Comparison of ENCODE assay signal across 10 cellular contexts in genomic region chr10:75547391-75548298, GRCh38.
DNase-seq lines count a peak whose midpoint lies in the region; ATAC-seq lines count a peak whose summit lies in the region.
"Had no signal": no experiment of that assay in that cellular context is flagged by ENCODE, and none has a peak within 500 bp of the region (broad histone marks: within the 10 kb centered on the region; RNA-seq: fewer than 3 reads in every experiment).

No MANE protein-coding gene starts in this region.

- H3K27me3 ChIP-seq in adipocyte (replicated peaks; ENCODE audit: control insufficient read depth, insufficient read depth, low read length) = no peaks in the 10 kb centered on the region

- peaks cover 52% of the 10 kb centered on the region for H3K4me1 ChIP-seq in adipocyte (ENCODE audit: control insufficient read depth, insufficient read depth, low read length)
- H3K4me1 ChIP-seq: Caco-2 had no signal

- H3K4me3 ChIP-seq in adipocyte (ENCODE audit: low read length) = no peak overlapping the region

- peak; percentile 83 for DNase-seq in AG20443 (ENCODE audit: low spot score)
- DNase-seq in HK-2 (ENCODE audit: unreplicated experiment) = peak; percentile 78
- DNase-seq in adipocyte (ENCODE audit: low read depth) = peak; percentile 61
- peak; percentile 93 for DNase-seq in kidney tubule cell (ENCODE audit: low spot score)
- DNase-seq in inferior parietal cortex (ENCODE audit: extremely low spot score) = no peak
- DNase-seq in NCI-H1417 treated with DMSO at 0.1 percent for 48 hours (lab: John Stamatoyannopoulos, UW) = no peak
- DNase-seq in NCI-H1436 (lab: John Stamatoyannopoulos, UW) = no peak
- DNase-seq: Caco-2, NCI-H1930 had no signal

- no peak for ATAC-seq in HG02852 (IDR thresholded peaks at IDR 0.05; ENCODE audit: unreplicated experiment)

- H3K36me3 ChIP-seq in adipocyte (ENCODE audit: control insufficient read depth, insufficient read depth, low read length, severe bottlenecking) = no peaks in the 10 kb centered on the region

- no peak overlapping the region for H3K9ac ChIP-seq in adipocyte (ENCODE audit: low read length)

- H3K9me3 ChIP-seq in adipocyte (ENCODE audit: control insufficient read depth, low read length) = peaks cover 8% of the 10 kb centered on the region

Comparison
In these comparisons a context has a peak if more than half of its experiments do, and no peak if none do; other contexts are left out.
1. DNase-seq: peak in AG20443 (single experiment), HK-2 (single experiment), adipocyte (single experiment) and kidney tubule cell (single experiment); none in inferior parietal cortex (single experiment), NCI-H1417 treated with DMSO at 0.1 percent for 48 hours (single experiment) and NCI-H1436 (single experiment).